Comparison of ENCODE assay signal across 22 cellular contexts in genomic region chr18:1294229-1294628, GRCh38.
"Had no signal": no experiment of that assay in that cellular context is flagged by ENCODE, and none has a peak within 500 bp of the region (broad histone marks: within the 10 kb centered on the region; RNA-seq: fewer than 3 reads in every experiment).

No MANE protein-coding gene starts in this region.

- H3K36me3 ChIP-seq: colonic mucosa, esophagus squamous epithelium, gastroesophageal sphincter, left lung, lower lobe of right lung, neural progenitor cell, spleen, tibial artery, upper lobe of right lung had no signal

- H3K4me3 ChIP-seq: colonic mucosa, esophagus squamous epithelium, gastroesophageal sphincter, left lung, lower lobe of right lung, neural progenitor cell, psoas muscle, spleen, tibial artery, upper lobe of right lung had no signal

- H3K27ac ChIP-seq: colonic mucosa, esophagus squamous epithelium, gastroesophageal sphincter, left lung, lower lobe of right lung, neural progenitor cell, psoas muscle, spleen, tibial artery, upper lobe of right lung had no signal

- ATAC-seq: gastroesophageal sphincter; left lung; lower lobe of right lung; natural killer cell; psoas muscle; sciatic nerve; stimulated activated memory B cell treated with anti-CD40 and anti-IgM and Interleukin-4, amounts not matched to agents 10 μg/mL and 1 μg/mL and 100 μg/mL, for 72 hours; upper lobe of right lung had no signal

- H3K27me3 ChIP-seq: colonic mucosa, esophagus squamous epithelium, gastroesophageal sphincter, left lung, neural progenitor cell, spleen, tibial artery, upper lobe of right lung had no signal

- H3K9me3 ChIP-seq: colonic mucosa, esophagus squamous epithelium, gastroesophageal sphincter, lower lobe of right lung, psoas muscle, tibial artery, upper lobe of right lung had no signal

- DNase-seq: colonic mucosa; dermis blood vessel endothelial cell; esophagus squamous epithelium; foreskin fibroblast; glutamatergic neuron; islet precursor cell; left lung; lower lobe of right lung; natural killer cell; occipital lobe; psoas muscle; retina; spleen; stimulated activated CD4-positive, alpha-beta T cell treated with anti-CD3 and anti-CD28 coated beads, Interleukin-15, amount 100 ng/mL, for 24 hours; stimulated activated CD4-positive, alpha-beta T cell treated with anti-CD3 and anti-CD28 coated beads, Interleukin-1b, Interleukin-23, amount 100 ng/mL, for 48 hours; stimulated activated CD4-positive, alpha-beta T cell treated with anti-CD3 and anti-CD28 coated beads, Interleukin-4, amount 100 ng/mL, for 24 hours; tibial artery; upper lobe of right lung had no signal

- H3K4me1 ChIP-seq: colonic mucosa, esophagus squamous epithelium, gastroesophageal sphincter, left lung, lower lobe of right lung, neural progenitor cell, psoas muscle, spleen, tibial artery, upper lobe of right lung had no signal
